25 cellular contexts compared by ENCODE assay signal in genomic region chr21:25834376-25834775, GRCh38.
"Had no signal": no experiment of that assay in that cellular context is flagged by ENCODE, and none has a peak within 500 bp of the region (broad histone marks: within the 10 kb centered on the region; RNA-seq: fewer than 3 reads in every experiment).

No MANE protein-coding gene starts in this region.

- H3K4me1 ChIP-seq: adrenal gland, gastrocnemius medialis, heart right ventricle, left ventricle myocardium inferior, right atrium auricular region, tibial nerve had no signal

- H3K9me3 ChIP-seq: adrenal gland, gastrocnemius medialis had no signal

- H3K27ac Mint-ChIP-seq: activated B cell treated with CpG ODN at 0.5 μM for 24 hours; activated CD4-positive, alpha-beta T cell treated with anti-CD3 and anti-CD28 coated beads, Interleukin-2, amount 10 ng/mL, durations not matched to agents 24 days and 14 days; activated CD8-positive, alpha-beta T cell treated with anti-CD3 and anti-CD28 coated beads, Interleukin-2, amount 10 ng/mL, durations not matched to agents 7 days and 5 days; activated naive CD4-positive, alpha-beta T cell treated with anti-CD3 and anti-CD28 coated beads, Interleukin-2, amount 50 U/mL, for 24 hours; memory B cell; natural killer cell; stimulated activated naive B cell treated with anti-CD40 and anti-IgM and Interleukin-4, amounts not matched to agents 10 μg/mL and 1 μg/mL and 100 μg/mL, for 72 hours had no signal

- H3K27me3 Mint-ChIP-seq: activated B cell treated with CpG ODN at 0.5 μM for 24 hours; activated naive CD4-positive, alpha-beta T cell treated with anti-CD3 and anti-CD28 coated beads, Interleukin-2, amount 50 U/mL, for 24 hours; stimulated activated naive B cell treated with anti-CD40 and anti-IgM and Interleukin-4, amounts not matched to agents 10 μg/mL and 1 μg/mL and 100 μg/mL, for 72 hours had no signal

- H3K4me1 Mint-ChIP-seq: activated B cell treated with CpG ODN at 0.5 μM for 24 hours; activated naive CD4-positive, alpha-beta T cell treated with anti-CD3 and anti-CD28 coated beads, Interleukin-2, amount 50 U/mL, for 24 hours; memory B cell; natural killer cell; stimulated activated naive B cell treated with anti-CD40 and anti-IgM and Interleukin-4, amounts not matched to agents 10 μg/mL and 1 μg/mL and 100 μg/mL, for 72 hours had no signal

- H3K27me3 ChIP-seq: adrenal gland, gastrocnemius medialis, heart right ventricle, right atrium auricular region, tibial nerve had no signal

- H3K4me3 ChIP-seq: adrenal gland, gastrocnemius medialis, heart right ventricle, left ventricle myocardium inferior, right atrium auricular region, skin epidermis, tibial nerve had no signal

- ATAC-seq: activated CD8-positive, alpha-beta T cell treated with anti-CD3 and anti-CD28 coated beads, Interleukin-2, amount 10 ng/mL, durations not matched to agents 7 days and 5 days; gastrocnemius medialis; heart right ventricle; natural killer cell; stimulated activated naive B cell treated with anti-CD40 and anti-IgM and Interleukin-4, amounts not matched to agents 10 μg/mL and 1 μg/mL and 100 μg/mL, for 72 hours had no signal

- H3K27ac ChIP-seq: adrenal gland, epithelial cell of prostate, gastrocnemius medialis, heart right ventricle, left ventricle myocardium inferior, right atrium auricular region, skin epidermis, tibial nerve had no signal

- H3K36me3 Mint-ChIP-seq: activated naive CD4-positive, alpha-beta T cell treated with anti-CD3 and anti-CD28 coated beads, Interleukin-2, amount 50 U/mL, for 24 hours; brain; natural killer cell had no signal

- DNase-seq: activated B cell treated with CpG ODN at 0.5 μM for 24 hours; activated CD4-positive, alpha-beta T cell treated with anti-CD3 and anti-CD28 coated beads, Interleukin-2, amount 10 ng/mL, durations not matched to agents 24 days and 14 days; activated CD8-positive, alpha-beta memory T cell treated with anti-CD3 and anti-CD28 coated beads, Interleukin-2, amount 50 U/mL, for 4 hours; activated CD8-positive, alpha-beta T cell treated with anti-CD3 and anti-CD28 coated beads, Interleukin-2, amount 10 ng/mL, durations not matched to agents 7 days and 5 days; activated effector memory CD4-positive, alpha-beta T cell treated with anti-CD3 and anti-CD28 coated beads, Interleukin-2, amount 50 U/mL, for 16 hours; activated T-cell treated with anti-CD3 and anti-CD28 coated beads, Interleukin-2, amount 50 U/mL, for 48 hours; adrenal gland; cortex of kidney; effector CD8-positive, alpha-beta T cell; gastrocnemius medialis; heart right ventricle; left ventricle myocardium inferior; natural killer cell; posterior cingulate gyrus; stimulated activated CD4-positive, alpha-beta T cell treated with anti-CD3 and anti-CD28 coated beads, Interleukin-15, amount 100 ng/mL, for 24 hours; stimulated activated CD4-positive, alpha-beta T cell treated with anti-CD3 and anti-CD28 coated beads, Interleukin-4, amount 100 ng/mL, for 1 hour; stimulated activated naive B cell treated with anti-CD40 and anti-IgM and Interleukin-4, amounts not matched to agents 10 μg/mL and 1 μg/mL and 100 μg/mL, for 72 hours; SW 1271 had no signal

- H3K4me3 Mint-ChIP-seq: activated B cell treated with CpG ODN at 0.5 μM for 24 hours; activated CD4-positive, alpha-beta T cell treated with anti-CD3 and anti-CD28 coated beads, Interleukin-2, amount 10 ng/mL, durations not matched to agents 24 days and 14 days; activated CD8-positive, alpha-beta T cell treated with anti-CD3 and anti-CD28 coated beads, Interleukin-2, amount 10 ng/mL, durations not matched to agents 7 days and 5 days; activated naive CD4-positive, alpha-beta T cell treated with anti-CD3 and anti-CD28 coated beads, Interleukin-2, amount 50 U/mL, for 24 hours; brain; memory B cell; natural killer cell; stimulated activated naive B cell treated with anti-CD40 and anti-IgM and Interleukin-4, amounts not matched to agents 10 μg/mL and 1 μg/mL and 100 μg/mL, for 72 hours had no signal

- H3K36me3 ChIP-seq: adrenal gland, gastrocnemius medialis, heart right ventricle, left ventricle myocardium inferior, right atrium auricular region, tibial nerve had no signal
